25 cellular contexts compared by ENCODE assay signal in genomic region chr2:132798334-132798733, GRCh38.
DNase-seq lines count a peak whose midpoint lies in the region; ATAC-seq, FAIRE-seq and TF ChIP-seq lines count a peak whose summit lies in the region.
"Had no signal": no experiment of that assay in that cellular context is flagged by ENCODE, and none has a peak within 500 bp of the region (broad histone marks: within the 10 kb centered on the region; RNA-seq: fewer than 3 reads in every experiment).

No MANE protein-coding gene starts in this region.

- intact Hi-C loops in GM12878 (cut with micrococcal nuclease; ENCODE audit: unreplicated experiment): no loop called here

- SMC1A ChIA-PET in GM12878 (lab: Charles Lee; ENCODE audit: uncharacterized antibody, unreplicated experiment): interaction anchor here (0.9 kb wide), 2 partner anchors 41 to 118 kb away, joined by 3 read pairs; no protein-coding TSS in a partner anchor

- TF ChIP-seq POLR2A in GM12878 (IDR thresholded peaks at IDR 0.05; ENCODE audit: low read depth, low read length): no peak

- H3K4me1 Mint-ChIP-seq in HFFc6 (ENCODE audit: low read depth) (peaks cover 30% of the 10 kb centered on the region; the same call in 1 of the 2 replicates), neural progenitor cell (peaks cover 9% of the 10 kb centered on the region)
- H3K4me1 Mint-ChIP-seq: CD14-positive monocyte; CD4-positive, alpha-beta memory T cell; CD4-positive, CD25-positive, alpha-beta regulatory T cell; CD8-positive, alpha-beta memory T cell had no signal

- H3K36me3 Mint-ChIP-seq in HFFc6 (ENCODE audit: low read depth) (no peaks in the 10 kb centered on the region), neural progenitor cell (no peaks in the 10 kb centered on the region)
- H3K36me3 Mint-ChIP-seq: CD14-positive monocyte; CD4-positive, alpha-beta memory T cell; CD4-positive, CD25-positive, alpha-beta regulatory T cell; CD8-positive, alpha-beta memory T cell had no signal

- H3K79me2 ChIP-seq in GM12878 (ENCODE audit: control insufficient read depth, insufficient read depth, low read length): no peaks in the 10 kb centered on the region
- H3K79me2 ChIP-seq in neural progenitor cell (ENCODE audit: low read depth): no peaks in the 10 kb centered on the region

- no peak for DNase-seq in HFFc6
- DNase-seq in GM12878 (ENCODE audit: low read depth, low spot score): no peak
- DNase-seq in foreskin melanocyte: no peak
- DNase-seq in neural progenitor cell (ENCODE audit: low spot score): no peak
- DNase-seq: 8988T; BE2C; C1 segment of cervical spinal cord; CD4-positive, alpha-beta memory T cell; CD4-positive, CD25-positive, alpha-beta regulatory T cell; CD8-positive, alpha-beta memory T cell; COR-L47; DMS 273 treated with DMSO at 0.1 percent for 48 hours; DMS153; DMS53; DMS79; DND-41; GF-D8 had no signal

- RAD21 ChIA-PET in GM12878 (lab: Charles Lee; ENCODE audit: unreplicated experiment): no interaction called here

- H3K9ac ChIP-seq in GM12878 (ENCODE audit: control insufficient read depth, insufficient read depth, low read length) (no peak overlapping the region), neural progenitor cell (no peak overlapping the region)
- H3K9ac ChIP-seq: BLaER1 had no signal

- H3K4me1 ChIP-seq in GM12878 (ENCODE audit: control insufficient read depth, insufficient read depth, low read length) (no peaks in the 10 kb centered on the region), neural progenitor cell (no peaks in the 10 kb centered on the region)
- H3K4me1 ChIP-seq: BE2C, BLaER1 had no signal

- H3K9me3 Mint-ChIP-seq in HFFc6 (no peaks in the 10 kb centered on the region), neural progenitor cell (no peaks in the 10 kb centered on the region)

- H3K4me3 Mint-ChIP-seq in HFFc6: no peak overlapping the region; the same call in 1 of the 2 replicates
- H3K4me3 Mint-ChIP-seq in neural progenitor cell: no peak overlapping the region
- H3K4me3 Mint-ChIP-seq: CD14-positive monocyte; CD4-positive, alpha-beta memory T cell; CD4-positive, CD25-positive, alpha-beta regulatory T cell; CD8-positive, alpha-beta memory T cell had no signal

- H3K27ac ChIP-seq in GM12878 (ENCODE audit: control insufficient read depth, insufficient read depth) (no peak overlapping the region), neural progenitor cell (no peak overlapping the region)
- H3K27ac ChIP-seq: BLaER1 had no signal

- H2AFZ ChIP-seq in GM12878 (ENCODE audit: control insufficient read depth, low read depth, low read length): no peak overlapping the region
- H2AFZ ChIP-seq in neural progenitor cell (replicated peaks): no peak overlapping the region

- no peak overlapping the region for H3K4me3 ChIP-seq in GM12878
- no peak overlapping the region for H3K4me3 ChIP-seq in neural progenitor cell
- H3K4me3 ChIP-seq: BLaER1 had no signal

- POLR2A ChIA-PET in GM12878 (lab: Charles Lee): no interaction called here

- CTCF ChIA-PET in GM12878 (lab: Yijun Ruan, JAX): interaction anchor here (1.5 kb wide), 1 partner anchor 8 kb away, joined by 3 read pairs; no protein-coding TSS in a partner anchor

- no peak for TF ChIP-seq RAD21 in GM12878 (IDR thresholded peaks at IDR 0.05; ENCODE audit: insufficient read depth, low read depth, low read length)

- H3K27ac Mint-ChIP-seq in HFFc6 (peak overlapping the region; percentile 65), neural progenitor cell (no peak overlapping the region)
- H3K27ac Mint-ChIP-seq: CD14-positive monocyte; CD4-positive, alpha-beta memory T cell; CD4-positive, CD25-positive, alpha-beta regulatory T cell; CD8-positive, alpha-beta memory T cell had no signal

- TF ChIP-seq CTCF in HFFc6 (IDR thresholded peaks at IDR 0.05) (no peak), GM12878 (IDR thresholded peaks at IDR 0.05 in 2 of 3, conservative IDR thresholded peaks at IDR 0.05 in 1 of 3; ENCODE audit: control insufficient read depth in 2 of 3, extremely low read depth in 1 of 3, insufficient read depth in 1 of 3, low read depth in 3 of 3, low read length in 3 of 3) (no peak), neural progenitor cell (IDR thresholded peaks at IDR 0.05) (no peak)

- H3K27me3 Mint-ChIP-seq in HFFc6 (ENCODE audit: insufficient read depth): no peaks in the 10 kb centered on the region; the same call in 1 of the 2 replicates
- H3K27me3 Mint-ChIP-seq in neural progenitor cell (ENCODE audit: insufficient read depth, low read depth): no peaks in the 10 kb centered on the region
- H3K27me3 Mint-ChIP-seq: CD4-positive, alpha-beta memory T cell; CD4-positive, CD25-positive, alpha-beta regulatory T cell; CD8-positive, alpha-beta memory T cell had no signal

- ATAC-seq in GM12878: peak; percentile 75
- ATAC-seq in GM18870 (IDR thresholded peaks at IDR 0.05; ENCODE audit: unreplicated experiment): no peak

- H3K4me2 ChIP-seq in GM12878 (ENCODE audit: control insufficient read depth, insufficient read depth) (no peak overlapping the region), neural progenitor cell (no peak overlapping the region)
- H3K4me2 ChIP-seq: BLaER1 had no signal

- H3K27me3 ChIP-seq in GM12878 (replicated peaks in 1 of 2; ENCODE audit: control insufficient read depth in 2 of 2, insufficient read depth in 2 of 2, low read length in 1 of 2) (no peaks in the 10 kb centered on the region), neural progenitor cell (no peaks in the 10 kb centered on the region)
- H3K27me3 ChIP-seq: BE2C, BLaER1 had no signal

- no peak for TF ChIP-seq EP300 in GM12878 (IDR thresholded peaks at IDR 0.05; ENCODE audit: borderline replicate concordance in 1 of 2, control insufficient read depth in 1 of 2, low read depth in 2 of 2, low read length in 2 of 2)

- H3K9me3 ChIP-seq in GM12878 (replicated peaks; ENCODE audit: control insufficient read depth, insufficient read depth, low read length): no peaks in the 10 kb centered on the region
- H3K9me3 ChIP-seq in neural progenitor cell (ENCODE audit: low read depth): no peaks in the 10 kb centered on the region
- H3K9me3 ChIP-seq: BE2C, BLaER1 had no signal

- no peak for FAIRE-seq in GM12878 (lab: Jason Lieb, UNC)
- FAIRE-seq: A204.1, G401.6, GM12892, GM18507, GM19239 had no signal

- no peaks in the 10 kb centered on the region for H3F3A ChIP-seq in neural progenitor cell (ENCODE audit: low read depth)

- no TSS peak for BruUV-seq in GM12878 (replicated peaks; lab: Mats Ljungman, UMichigan)

- in situ Hi-C loops in GM12878 (cut with MboI): no loop called here

- H4K20me1 ChIP-seq in GM12878 (ENCODE audit: control insufficient read depth, insufficient read depth) (no peaks in the 10 kb centered on the region), neural progenitor cell (ENCODE audit: low read depth) (no peaks in the 10 kb centered on the region)
- H4K20me1 ChIP-seq: BLaER1 had no signal

- H3K36me3 ChIP-seq in GM12878 (ENCODE audit: control insufficient read depth in 2 of 2, insufficient read depth in 2 of 2, low read length in 1 of 2) (no peaks in the 10 kb centered on the region), neural progenitor cell (no peaks in the 10 kb centered on the region)
- H3K36me3 ChIP-seq: BE2C, BLaER1 had no signal

TF ChIP-seq in GM12878, 131 proteins besides CTCF, POLR2A, EP300 and RAD21:
- peak; percentile 27; the same call in 1 of the 2 replicates for TF ChIP-seq MTA2 (IDR thresholded peaks at IDR 0.05; ENCODE audit: low read depth)
- peak; percentile 72 for TF ChIP-seq ATF7 (IDR thresholded peaks at IDR 0.05; ENCODE audit: low read depth)
- no peak for TF ChIP-seq CREB1 (IDR thresholded peaks at IDR 0.05; ENCODE audit: low read depth)
- TF ChIP-seq BHLHE40 (IDR thresholded peaks at IDR 0.05; ENCODE audit: borderline replicate concordance in 1 of 2, low read depth in 2 of 2, low read length in 1 of 2): 0 out of 4 replicates have a peak, but pooled peaks of 1 of the 2 experiments have one; percentile 8
- TF ChIP-seq ZNF24 (IDR thresholded peaks at IDR 0.05): 0 out of 2 replicates have a peak, but pooled peaks have one; percentile 30
- TF ChIP-seq SPI1 (IDR thresholded peaks at IDR 0.05; ENCODE audit: borderline replicate concordance, insufficient read depth, low read depth, low read length): no peak
